Comparison of ENCODE assay signal across 8 cellular contexts in the genomic region with DNA sequence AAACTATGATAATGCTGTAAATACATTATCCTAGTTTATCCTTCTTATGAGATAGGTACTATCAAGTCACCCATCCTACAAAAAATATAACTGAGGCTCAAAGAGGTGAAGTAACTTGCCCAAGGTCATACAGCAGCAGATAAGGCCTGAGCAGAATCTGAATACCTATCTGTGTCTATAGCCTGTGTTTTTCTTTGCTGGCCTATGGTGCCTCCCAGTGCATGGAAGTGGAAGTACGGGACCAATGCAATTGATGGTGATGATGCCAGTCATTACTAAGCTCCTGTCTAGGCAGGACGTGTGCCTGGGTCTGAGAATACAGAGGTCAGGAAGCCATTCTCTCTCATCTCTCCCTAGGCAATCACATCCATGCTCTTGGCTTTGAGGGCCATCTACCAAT.
DNase-seq lines count a peak whose midpoint lies in the region; TF ChIP-seq lines count a peak whose summit lies in the region.

No MANE protein-coding gene starts in this region.

- H3K36me3 ChIP-seq in esophagus muscularis mucosa: no peaks in the 10 kb centered on the region

- H3K4me1 ChIP-seq in esophagus muscularis mucosa: no peaks in the 10 kb centered on the region

- peak; percentile 27 to 47 (median 31) for TF ChIP-seq CTCF in nephron (IDR thresholded peaks at IDR 0.05; ENCODE audit: unreplicated experiment in 3 of 3)
- peak in 1 of 3 experiments; percentile 40 for TF ChIP-seq CTCF in esophagus muscularis mucosa (IDR thresholded peaks at IDR 0.05)

- no peaks in the 10 kb centered on the region for H3K36me3 Mint-ChIP-seq in nephron (ENCODE audit: low read depth)

- H3K4me3 ChIP-seq in esophagus muscularis mucosa: no peak overlapping the region

- H3K9me3 ChIP-seq in esophagus muscularis mucosa: no peaks in the 10 kb centered on the region

- no peak for TF ChIP-seq POLR2A in esophagus muscularis mucosa (IDR thresholded peaks at IDR 0.05; ENCODE audit: low read depth)

- no peak for TF ChIP-seq EP300 in esophagus muscularis mucosa (IDR thresholded peaks at IDR 0.05)

- no peaks in the 10 kb centered on the region for H3K9me3 Mint-ChIP-seq in nephron

- H3K27ac Mint-ChIP-seq in nephron: no peak overlapping the region

- H3K4me3 Mint-ChIP-seq in nephron: no peak overlapping the region

- H3K27me3 Mint-ChIP-seq in nephron (ENCODE audit: low read depth): no peaks in the 10 kb centered on the region

- no peaks in the 10 kb centered on the region for H3K27me3 ChIP-seq in esophagus muscularis mucosa

- intact Hi-C loops in esophagus muscularis mucosa (cut with DNase I): loop anchor here (5.0 kb wide), 1 partner anchor 124 kb away; no protein-coding TSS in a partner anchor

- DNase-seq in A172 (ENCODE audit: low spot score) (peak; percentile 65), GF-D8 (lab: John Stamatoyannopoulos, UW) (peak; percentile 35), H4 (ENCODE audit: low spot score) (peak; percentile 36), KBM-7 (peak; percentile 66), SKM-1 treated with dmso at 0.1 percent for 144 hours (lab: John Stamatoyannopoulos, UW; ENCODE audit: unreplicated experiment) (peak; percentile 76), dermis microvascular lymphatic vessel endothelial cell (ENCODE audit: low read depth in 2 of 2) (peak; percentile 26 to 48), esophagus muscularis mucosa (ENCODE audit: extremely low spot score) (no peak)

- no peak overlapping the region for H3K27ac ChIP-seq in esophagus muscularis mucosa (replicated peaks in 1 of 4)

- in situ Hi-C loops in KBM-7 (cut with MboI; ENCODE audit: low pct_unique_long_range_greater_than_20kb, low sequenced_read_pairs): no loop called here

- 54% methylated on average over 2 of the region's 2 CpGs for WGBS in esophagus muscularis mucosa

- H3K4me1 Mint-ChIP-seq in nephron: no peaks in the 10 kb centered on the region
